Comparison of ENCODE assay signal across 14 cellular contexts in the genomic region with DNA sequence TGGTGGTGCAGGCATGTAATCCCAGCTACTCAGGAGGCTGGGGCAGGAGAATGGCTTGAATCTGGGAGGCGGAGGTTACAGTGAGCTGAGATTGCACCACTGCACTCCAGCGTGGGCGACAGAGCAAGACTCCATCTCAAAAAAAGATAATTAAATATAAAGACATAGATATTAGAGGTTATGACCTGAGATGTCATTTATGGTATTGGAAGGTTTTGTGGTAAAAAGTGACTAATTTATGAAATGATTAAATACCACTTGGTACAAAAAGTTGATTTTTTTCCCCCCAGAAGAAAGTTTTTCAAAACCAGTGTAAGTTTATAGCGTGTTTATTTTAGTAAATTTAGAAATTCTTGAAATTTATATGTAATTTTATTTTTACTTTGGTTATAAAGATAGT. TPM values are rescaled to one million over a fixed set of nuclear protein-coding genes. Genes with fewer than 3 reads are reported as not detected.
DNase-seq lines count a peak whose midpoint lies in the region; ATAC-seq, FAIRE-seq and TF ChIP-seq lines count a peak whose summit lies in the region.
"Had no signal": no experiment of that assay in that cellular context is flagged by ENCODE, and none has a peak within 500 bp of the region (broad histone marks: within the 10 kb centered on the region; RNA-seq: fewer than 3 reads in every experiment).

No MANE protein-coding gene starts in this region.

- peaks cover 17% of the 10 kb centered on the region for H3K36me3 Mint-ChIP-seq in CD4-positive, CD25-positive, alpha-beta regulatory T cell
- peaks cover 52% of the 10 kb centered on the region for H3K36me3 Mint-ChIP-seq in activated naive CD8-positive, alpha-beta T cell treated with anti-CD3 and anti-CD28 coated beads, Interleukin-2, amount 50 U/mL, for 24 hours (ENCODE audit: low read depth)
- H3K36me3 Mint-ChIP-seq in neural progenitor cell, result peaks cover 45% of the 10 kb centered on the region
- peaks cover 0 to 40% (median 10%) of the 10 kb centered on the region in 3 donors for H3K36me3 Mint-ChIP-seq in CD8-positive, alpha-beta memory T cell

- CTCF ChIA-PET in CD8-positive, alpha-beta memory T cell (lab: Charles Lee), result no interaction called here

- peak overlapping the region; percentile 51 for H3K4me3 ChIP-seq in CD4-positive, CD25-positive, alpha-beta regulatory T cell (ENCODE audit: low read depth, low read length)
- H3K4me3 ChIP-seq in HUES48 (ENCODE audit: low read depth, low read length), result peak overlapping the region; percentile 99
- no peak overlapping the region for H3K4me3 ChIP-seq in neural progenitor cell
- no peak overlapping the region for H3K4me3 ChIP-seq in CD8-positive, alpha-beta memory T cell (ENCODE audit: low read length)
- H3K4me3 ChIP-seq: GM23248 had no signal

- no peaks in the 10 kb centered on the region for H3K9me3 ChIP-seq in CD4-positive, CD25-positive, alpha-beta regulatory T cell (ENCODE audit: control insufficient read depth in 2 of 2, low read length in 2 of 2)
- H3K9me3 ChIP-seq in HUES48 (ENCODE audit: control insufficient read depth, insufficient read depth, low read length) (no peaks in the 10 kb centered on the region), neural progenitor cell (ENCODE audit: low read depth) (no peaks in the 10 kb centered on the region)
- no peaks in the 10 kb centered on the region for H3K9me3 ChIP-seq in CD8-positive, alpha-beta memory T cell (ENCODE audit: low read length)

- H3K27me3 ChIP-seq in CD4-positive, CD25-positive, alpha-beta regulatory T cell (ENCODE audit: control insufficient read depth, insufficient read depth, low read length), result no peaks in the 10 kb centered on the region
- H3K27me3 ChIP-seq in HUES48 (ENCODE audit: control insufficient read depth, insufficient read depth, low read length) (no peaks in the 10 kb centered on the region), neural progenitor cell (peaks cover 5% of the 10 kb centered on the region)
- no peaks in the 10 kb centered on the region for H3K27me3 ChIP-seq in CD8-positive, alpha-beta memory T cell (ENCODE audit: insufficient read depth, low read length, poor library complexity, severe bottlenecking)

- no peak for ATAC-seq in CD4-positive, CD25-positive, alpha-beta regulatory T cell (ENCODE audit: low read depth in 2 of 2)
- ATAC-seq in activated naive CD8-positive, alpha-beta T cell treated with anti-CD3 and anti-CD28 coated beads, Interleukin-2, amount 50 U/mL, for 24 hours, result no peak
- ATAC-seq: PC-3 had no signal

- H4K20me1 ChIP-seq in neural progenitor cell (ENCODE audit: low read depth), result peaks cover 82% of the 10 kb centered on the region

- POLR2A ChIA-PET in CD8-positive, alpha-beta memory T cell (lab: Charles Lee), result no interaction called here

- H3K9ac ChIP-seq in HUES48 (ENCODE audit: low read depth, low read length) (no peak overlapping the region), neural progenitor cell (no peak overlapping the region)
- H3K9ac ChIP-seq: GM23248 had no signal

- H2AFZ ChIP-seq in neural progenitor cell (replicated peaks), result no peak overlapping the region
- H2AFZ ChIP-seq: GM23248 had no signal

- H3K27ac ChIP-seq in CD4-positive, CD25-positive, alpha-beta regulatory T cell (ENCODE audit: insufficient read depth, low read length, poor library complexity, severe bottlenecking), result no peak overlapping the region
- H3K27ac ChIP-seq in HUES48 (ENCODE audit: low read depth, low read length) (no peak overlapping the region), neural progenitor cell (no peak overlapping the region)
- no peak overlapping the region for H3K27ac ChIP-seq in CD8-positive, alpha-beta memory T cell (ENCODE audit: low read depth, low read length)
- H3K27ac ChIP-seq: GM23248 had no signal

- no peak for DNase-seq in CD4-positive, CD25-positive, alpha-beta regulatory T cell
- no peak for DNase-seq in activated naive CD8-positive, alpha-beta T cell treated with anti-CD3 and anti-CD28 coated beads, Interleukin-2, amount 50 U/mL, for 24 hours
- no peak for DNase-seq in neural progenitor cell (ENCODE audit: low spot score)
- no peak for DNase-seq in CD8-positive, alpha-beta memory T cell
- DNase-seq in RCC 7860 (ENCODE audit: low spot score), result no peak
- no peak for DNase-seq in NCI-H69 (lab: John Stamatoyannopoulos, UW)
- DNase-seq: CD4-positive, alpha-beta T cell; DMS79; GM23248; NCI-H1105 treated with DMSO at 0.1 percent for 48 hours; NCI-H187; PC-3 had no signal

- H3K27ac Mint-ChIP-seq in CD4-positive, CD25-positive, alpha-beta regulatory T cell, result no peak overlapping the region
- peak overlapping the region; percentile 31 for H3K27ac Mint-ChIP-seq in activated naive CD8-positive, alpha-beta T cell treated with anti-CD3 and anti-CD28 coated beads, Interleukin-2, amount 50 U/mL, for 24 hours
- no peak overlapping the region for H3K27ac Mint-ChIP-seq in neural progenitor cell
- H3K27ac Mint-ChIP-seq in CD8-positive, alpha-beta memory T cell, result peak overlapping the region in 1 of 8 donors; percentile 89
- H3K27ac Mint-ChIP-seq: CD4-positive, alpha-beta T cell had no signal

- peaks cover 31% of the 10 kb centered on the region for H3K4me1 ChIP-seq in CD4-positive, CD25-positive, alpha-beta regulatory T cell (ENCODE audit: control insufficient read depth, insufficient read depth, low read length, poor library complexity, severe bottlenecking)
- peaks cover 31% of the 10 kb centered on the region for H3K4me1 ChIP-seq in HUES48 (ENCODE audit: control insufficient read depth, insufficient read depth, low read length)
- peaks cover 24% of the 10 kb centered on the region for H3K4me1 ChIP-seq in neural progenitor cell
- peaks cover 52% of the 10 kb centered on the region for H3K4me1 ChIP-seq in CD8-positive, alpha-beta memory T cell (ENCODE audit: insufficient read depth, low read length)

- peaks cover 6% of the 10 kb centered on the region for H3K36me3 ChIP-seq in CD4-positive, CD25-positive, alpha-beta regulatory T cell (ENCODE audit: control insufficient read depth, insufficient read depth, low read length)
- H3K36me3 ChIP-seq in HUES48 (ENCODE audit: control insufficient read depth, insufficient read depth, low read length) (peaks cover 36% of the 10 kb centered on the region), neural progenitor cell (peaks cover 6% of the 10 kb centered on the region)
- H3K36me3 ChIP-seq in CD8-positive, alpha-beta memory T cell (ENCODE audit: insufficient read depth, low read length), result no peaks in the 10 kb centered on the region

- peaks cover 90% of the 10 kb centered on the region for H3K79me2 ChIP-seq in neural progenitor cell (ENCODE audit: low read depth)

- no peaks in the 10 kb centered on the region for H3K9me3 Mint-ChIP-seq in CD4-positive, CD25-positive, alpha-beta regulatory T cell
- no peaks in the 10 kb centered on the region for H3K9me3 Mint-ChIP-seq in activated naive CD8-positive, alpha-beta T cell treated with anti-CD3 and anti-CD28 coated beads, Interleukin-2, amount 50 U/mL, for 24 hours
- H3K9me3 Mint-ChIP-seq in neural progenitor cell, result peaks cover 22% of the 10 kb centered on the region
- H3K9me3 Mint-ChIP-seq in CD8-positive, alpha-beta memory T cell, result no peaks in the 10 kb centered on the region
- H3K9me3 Mint-ChIP-seq: CD4-positive, alpha-beta T cell had no signal

- H3K4me3 Mint-ChIP-seq in CD4-positive, CD25-positive, alpha-beta regulatory T cell, result peak overlapping the region in 1 of 4 donors; percentile 64
- H3K4me3 Mint-ChIP-seq in activated naive CD8-positive, alpha-beta T cell treated with anti-CD3 and anti-CD28 coated beads, Interleukin-2, amount 50 U/mL, for 24 hours, result peak overlapping the region; percentile 6
- no peak overlapping the region for H3K4me3 Mint-ChIP-seq in neural progenitor cell
- H3K4me3 Mint-ChIP-seq in CD8-positive, alpha-beta memory T cell, result peak overlapping the region in 2 of 7 donors; percentile 23 to 77

- TF ChIP-seq CTCF in neural progenitor cell (IDR thresholded peaks at IDR 0.05), result no peak

- no peak for FAIRE-seq in RCC 7860 (lab: Jason Lieb, UNC)
- FAIRE-seq: GM19239 had no signal

- H3F3A ChIP-seq in neural progenitor cell (ENCODE audit: low read depth), result peaks cover 25% of the 10 kb centered on the region

- H3K4me1 Mint-ChIP-seq in CD4-positive, CD25-positive, alpha-beta regulatory T cell, result peaks cover 39 to 76% (median 49%) of the 10 kb centered on the region in 4 donors
- peaks cover 74% of the 10 kb centered on the region for H3K4me1 Mint-ChIP-seq in activated naive CD8-positive, alpha-beta T cell treated with anti-CD3 and anti-CD28 coated beads, Interleukin-2, amount 50 U/mL, for 24 hours
- peaks cover 20% of the 10 kb centered on the region for H3K4me1 Mint-ChIP-seq in neural progenitor cell
- H3K4me1 Mint-ChIP-seq in CD8-positive, alpha-beta memory T cell, result peaks cover 60 to 80% (median 78%) of the 10 kb centered on the region in 3 donors

- peak overlapping the region; percentile 48 for H3K4me2 ChIP-seq in neural progenitor cell

- H3K27me3 Mint-ChIP-seq in CD4-positive, CD25-positive, alpha-beta regulatory T cell, result peaks cover 12% of the 10 kb centered on the region
- H3K27me3 Mint-ChIP-seq in activated naive CD8-positive, alpha-beta T cell treated with anti-CD3 and anti-CD28 coated beads, Interleukin-2, amount 50 U/mL, for 24 hours, result no peaks in the 10 kb centered on the region
- H3K27me3 Mint-ChIP-seq in neural progenitor cell (ENCODE audit: insufficient read depth, low read depth), result peaks cover 5% of the 10 kb centered on the region
- H3K27me3 Mint-ChIP-seq in CD8-positive, alpha-beta memory T cell, result peaks cover 0 to 4% of the 10 kb centered on the region in 2 donors
- H3K27me3 Mint-ChIP-seq: CD4-positive, alpha-beta T cell had no signal

RNA-seq across cellular contexts. Expression of gene AEBP2, which starts 4.3 kb away (rescaled TPM):
- total RNA-seq in CD4-positive, CD25-positive, alpha-beta regulatory T cell, result 64.7 TPM
- 10 to 100 TPM in 3 of 4 donors, 1 to 10 TPM in 1; 9.1 to 11.8 (median 11.6) TPM for polyA plus RNA-seq in CD4-positive, CD25-positive, alpha-beta regulatory T cell
- 22.6 and 34.0 TPM in 2 replicates for total RNA-seq in neural progenitor cell (ENCODE audit: low replicate concordance)
- 10 to 100 TPM; 73.6 to 77.0 TPM for total RNA-seq in CD8-positive, alpha-beta memory T cell
- polyA plus RNA-seq in CD8-positive, alpha-beta memory T cell, result 14.8 TPM

Comparison
In these comparisons a context has a peak if more than half of its experiments do, and no peak if none do; other contexts are left out.
1. H3K4me3 ChIP-seq: peak in CD4-positive, CD25-positive, alpha-beta regulatory T cell (single experiment) and HUES48 (single experiment); none in neural progenitor cell (single experiment) and CD8-positive, alpha-beta memory T cell (single experiment).